In the genomic region with DNA sequence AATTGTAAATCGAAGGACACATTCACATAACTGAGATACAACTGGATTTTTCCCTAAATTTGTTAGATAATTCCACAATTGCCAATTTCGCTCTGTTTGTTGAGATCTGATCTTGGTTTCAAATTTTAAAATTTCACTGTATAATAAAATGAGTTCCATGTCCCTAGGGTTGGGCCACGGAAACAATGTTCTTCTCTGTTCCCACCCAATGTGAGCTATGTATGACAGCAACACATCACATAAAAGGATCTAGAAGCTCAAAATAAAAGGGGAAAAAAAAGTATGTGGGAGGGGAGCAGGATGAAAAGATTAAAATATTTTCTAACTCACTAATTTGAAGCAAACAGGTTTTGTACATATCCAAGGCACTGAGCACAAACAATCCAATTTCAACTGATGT, we compare ENCODE assay signal across 8 cellular contexts.
DNase-seq lines count a peak whose midpoint lies in the region; ATAC-seq, FAIRE-seq and TF ChIP-seq lines count a peak whose summit lies in the region.

No MANE protein-coding gene starts in this region.

- no peak for TF ChIP-seq RAD21 in K562 (CRISPR knock-in tag; conservative IDR thresholded peaks at IDR 0.05 in 1 of 2, IDR thresholded peaks at IDR 0.05 in 1 of 2)

- POLR2A ChIA-PET in K562 (lab: Yijun Ruan, JAX): interaction anchor here (0.7 to 1.7 kb wide), 6 partner anchors 9 to 147 kb away, joined by 3 to 6 read pairs (median 4); no protein-coding TSS in a partner anchor

- no peaks in the 10 kb centered on the region for H3K27me3 ChIP-seq in K562 (ENCODE audit: control insufficient read depth in 2 of 2, insufficient read depth in 2 of 2, low read length in 2 of 2)
- H3K27me3 ChIP-seq in tibial nerve: no peaks in the 10 kb centered on the region

- 62% methylated on average over 3 of the region's 3 CpGs for WGBS in K562 (ENCODE audit: insufficient coverage, low coverage, missing lambda C conversion rate)
- WGBS in tibial nerve, 2 donors: 33 to 38% methylated on average over 3 of the region's 3 CpGs

- H3K4me1 Mint-ChIP-seq in activated naive CD4-positive, alpha-beta T cell treated with anti-CD3 and anti-CD28 coated beads for 36 hours (ENCODE audit: low read depth): peaks cover 65% of the 10 kb centered on the region
- peaks cover 61% of the 10 kb centered on the region for H3K4me1 Mint-ChIP-seq in activated naive CD4-positive, alpha-beta T cell treated with anti-CD3 and anti-CD28 coated beads, Interleukin-2, amount 10 ng/mL, durations not matched to agents 7 days and 5 days
- peaks cover 9% of the 10 kb centered on the region for H3K4me1 Mint-ChIP-seq in mesothelial cell of epicardium

- no peak overlapping the region for H3K4me2 ChIP-seq in K562 (ENCODE audit: insufficient read depth, low read length)

- no peak overlapping the region for H3K9ac ChIP-seq in K562 (ENCODE audit: insufficient read depth in 1 of 2, low read depth in 2 of 2, low read length in 2 of 2)

- H3K27ac Mint-ChIP-seq in activated naive CD4-positive, alpha-beta T cell treated with anti-CD3 and anti-CD28 coated beads for 36 hours: peak overlapping the region; percentile 1
- H3K27ac Mint-ChIP-seq in activated naive CD4-positive, alpha-beta T cell treated with anti-CD3 and anti-CD28 coated beads, Interleukin-2, amount 10 ng/mL, durations not matched to agents 7 days and 5 days: no peak overlapping the region
- H3K27ac Mint-ChIP-seq in mesothelial cell of epicardium: no peak overlapping the region

- no peak overlapping the region for H3K4me3 Mint-ChIP-seq in activated naive CD4-positive, alpha-beta T cell treated with anti-CD3 and anti-CD28 coated beads for 36 hours
- H3K4me3 Mint-ChIP-seq in activated naive CD4-positive, alpha-beta T cell treated with anti-CD3 and anti-CD28 coated beads, Interleukin-2, amount 10 ng/mL, durations not matched to agents 7 days and 5 days: no peak overlapping the region
- no peak overlapping the region for H3K4me3 Mint-ChIP-seq in mesothelial cell of epicardium

- no peak for DNase-seq in activated naive CD4-positive, alpha-beta T cell treated with anti-CD3 and anti-CD28 coated beads for 36 hours
- no peak for DNase-seq in activated naive CD4-positive, alpha-beta T cell treated with anti-CD3 and anti-CD28 coated beads, Interleukin-2, amount 10 ng/mL, durations not matched to agents 7 days and 5 days
- DNase-seq in K562 (ENCODE audit: extremely low read depth in 1 of 4, low spot score in 3 of 4) (no peak), mucosa of descending colon (no peak), tibial nerve (ENCODE audit: low spot score in 2 of 2) (no peak), mesothelial cell of epicardium (ENCODE audit: low spot score in 2 of 2, unreplicated experiment in 2 of 2) (no peak), hypothalamus (lab: John Stamatoyannopoulos, UW) (no peak)

- H3K9me3 ChIP-seq in K562 (replicated peaks; ENCODE audit: control insufficient read depth, insufficient read depth, low read depth, low read length): no peaks in the 10 kb centered on the region
- no peaks in the 10 kb centered on the region for H3K9me3 ChIP-seq in mucosa of descending colon
- no peaks in the 10 kb centered on the region for H3K9me3 ChIP-seq in tibial nerve

- no peaks in the 10 kb centered on the region for H3K79me2 ChIP-seq in K562 (ENCODE audit: control insufficient read depth, insufficient read depth, low read length)

- peak; percentile 59 for FAIRE-seq in K562 (lab: Jason Lieb, UNC)

- no peak for TF ChIP-seq CTCF in K562 (IDR thresholded peaks at IDR 0.05 in 2 of 3, conservative IDR thresholded peaks at IDR 0.05 in 1 of 3; ENCODE audit: insufficient read depth in 2 of 3, low read depth in 1 of 3, low read length in 3 of 3)
- no peak for TF ChIP-seq CTCF in mucosa of descending colon (IDR thresholded peaks at IDR 0.05)
- no peak for TF ChIP-seq CTCF in tibial nerve (IDR thresholded peaks at IDR 0.05)
- no peak for TF ChIP-seq CTCF in mesothelial cell of epicardium (IDR thresholded peaks at IDR 0.05; ENCODE audit: unreplicated experiment)

- no peaks in the 10 kb centered on the region for H3K27me3 Mint-ChIP-seq in activated naive CD4-positive, alpha-beta T cell treated with anti-CD3 and anti-CD28 coated beads for 36 hours (ENCODE audit: low read depth)
- no peaks in the 10 kb centered on the region for H3K27me3 Mint-ChIP-seq in activated naive CD4-positive, alpha-beta T cell treated with anti-CD3 and anti-CD28 coated beads, Interleukin-2, amount 10 ng/mL, durations not matched to agents 7 days and 5 days
- H3K27me3 Mint-ChIP-seq in mesothelial cell of epicardium (ENCODE audit: low read depth): peaks cover 2% of the 10 kb centered on the region

- in situ Hi-C loops in K562 (cut with MboI): loop anchor here (5.0 kb wide), 1 partner anchor 143 kb away; no protein-coding TSS in a partner anchor

- no peaks in the 10 kb centered on the region for H3K36me3 ChIP-seq in K562 (ENCODE audit: control insufficient read depth, insufficient read depth, low read length)
- no peaks in the 10 kb centered on the region for H3K36me3 ChIP-seq in mucosa of descending colon (ENCODE audit: low read depth)
- peaks cover 0 to 6% (median 0%) of the 10 kb centered on the region in 3 donors for H3K36me3 ChIP-seq in tibial nerve

- H3K36me3 Mint-ChIP-seq in activated naive CD4-positive, alpha-beta T cell treated with anti-CD3 and anti-CD28 coated beads for 36 hours (ENCODE audit: low read depth): peaks cover 5% of the 10 kb centered on the region
- H3K36me3 Mint-ChIP-seq in activated naive CD4-positive, alpha-beta T cell treated with anti-CD3 and anti-CD28 coated beads, Interleukin-2, amount 10 ng/mL, durations not matched to agents 7 days and 5 days: peaks cover 24% of the 10 kb centered on the region
- no peaks in the 10 kb centered on the region for H3K36me3 Mint-ChIP-seq in mesothelial cell of epicardium

- intact Hi-C loops in activated naive CD4-positive, alpha-beta T cell treated with anti-CD3 and anti-CD28 coated beads for 36 hours (cut with micrococcal nuclease): loop anchor here (1.0 to 10.0 kb wide), 6 partner anchors 58 to 855 kb away; no protein-coding TSS in a partner anchor
- intact Hi-C loops in K562 (cut with micrococcal nuclease) (loop anchor here (1.0 to 10.0 kb wide), 4 partner anchors 58 to 475 kb away; no protein-coding TSS in a partner anchor), mucosa of descending colon (cut with DNase I, micrococcal nuclease) (loop anchor here (10.0 kb wide), 1 partner anchor 145 kb away; no protein-coding TSS in a partner anchor)

- ATAC-seq in K562 (no peak), mucosa of descending colon (peak; percentile 64), GM18907 (IDR thresholded peaks at IDR 0.05; ENCODE audit: unreplicated experiment) (no peak)

- no peak overlapping the region for H2AFZ ChIP-seq in K562 (ENCODE audit: low read depth, low read length)

- H3K9me1 ChIP-seq in K562 (ENCODE audit: control insufficient read depth, insufficient read depth, low read length): no peaks in the 10 kb centered on the region

- TF ChIP-seq EP300 in K562 (IDR thresholded peaks at IDR 0.05; ENCODE audit: low read length) (no peak), tibial nerve (IDR thresholded peaks at IDR 0.05) (no peak)

- H3K9me3 Mint-ChIP-seq in activated naive CD4-positive, alpha-beta T cell treated with anti-CD3 and anti-CD28 coated beads for 36 hours: no peaks in the 10 kb centered on the region
- H3K9me3 Mint-ChIP-seq in activated naive CD4-positive, alpha-beta T cell treated with anti-CD3 and anti-CD28 coated beads, Interleukin-2, amount 10 ng/mL, durations not matched to agents 7 days and 5 days: no peaks in the 10 kb centered on the region
- H3K9me3 Mint-ChIP-seq in mesothelial cell of epicardium: no peaks in the 10 kb centered on the region

- TF ChIP-seq POLR2A in K562 (conservative IDR thresholded peaks at IDR 0.05): no peak
- TF ChIP-seq POLR2A in tibial nerve (IDR thresholded peaks at IDR 0.05): no peak

- no TSS peak for BruUV-seq in K562 (replicated peaks; lab: Mats Ljungman, UMichigan)

- CTCF ChIA-PET in activated naive CD4-positive, alpha-beta T cell treated with anti-CD3 and anti-CD28 coated beads for 36 hours (lab: Charles Lee): interaction anchor here (0.6 to 4.3 kb wide), 36 partner anchors 7 to 813 kb away, joined by 3 to 72 read pairs (median 6); no protein-coding TSS in a partner anchor
- CTCF ChIA-PET in activated naive CD4-positive, alpha-beta T cell treated with anti-CD3 and anti-CD28 coated beads, Interleukin-2, amount 10 ng/mL, durations not matched to agents 7 days and 5 days (lab: Charles Lee): interaction anchor here (0.5 to 5.1 kb wide), 42 partner anchors 9 to 473 kb away, joined by 3 to 128 read pairs (median 5); no protein-coding TSS in a partner anchor
- CTCF ChIA-PET in K562 (lab: Yijun Ruan, JAX; ENCODE audit: low intra/inter-chr PET ratio): interaction anchor here (1.1 to 3.3 kb wide), 4 partner anchors 57 to 164 kb away, joined by 3 to 51 read pairs (median 15); no protein-coding TSS in a partner anchor

- H3K4me3 ChIP-seq in K562: no peak overlapping the region
- H3K4me3 ChIP-seq in mucosa of descending colon: no peak overlapping the region
- no peak overlapping the region for H3K4me3 ChIP-seq in tibial nerve

- H3K27ac ChIP-seq in K562 (ENCODE audit: extremely low read depth, low read depth, low read length) (no peak overlapping the region), tibial nerve (peak overlapping the region; percentile 61 to 92 (median 80))

- H3K4me1 ChIP-seq in K562 (replicated peaks in 1 of 2; ENCODE audit: control insufficient read depth in 2 of 2, insufficient read depth in 2 of 2, low read length in 2 of 2) (no peaks in the 10 kb centered on the region; a peak in 2 of 5 replicates), mucosa of descending colon (ENCODE audit: low read depth) (peaks cover 19% of the 10 kb centered on the region), tibial nerve (peaks cover 8 to 74% (median 21%) of the 10 kb centered on the region in 4 donors)

- no peaks in the 10 kb centered on the region for H4K20me1 ChIP-seq in K562 (replicated peaks; ENCODE audit: control insufficient read depth, insufficient read depth, low read length)

TF ChIP-seq in K562, 482 proteins besides CTCF, POLR2A, EP300 and RAD21:
- TF ChIP-seq ZNF644 (tag; IDR thresholded peaks at IDR 0.05; ENCODE audit: low read depth) (0 out of 2 replicates have a peak, but pooled peaks have one; percentile 16), MAZ (CRISPR knock-in tag; conservative IDR thresholded peaks at IDR 0.05 in 1 of 2, IDR thresholded peaks at IDR 0.05 in 1 of 2) (no peak)
